Comparison of ENCODE assay signal across 30 cellular contexts in genomic region chr9:130987054-130987453, GRCh38. TPM values are rescaled to one million over a fixed set of nuclear protein-coding genes. Genes with fewer than 3 reads are reported as not detected.
"Had no signal": no experiment of that assay in that cellular context is flagged by ENCODE, and none has a peak within 500 bp of the region (broad histone marks: within the 10 kb centered on the region; RNA-seq: fewer than 3 reads in every experiment).

No MANE protein-coding gene starts in this region.

- DNase-seq: activated CD4-positive, alpha-beta T cell treated with anti-CD3 and anti-CD28 coated beads for 36 hours; activated CD4-positive, alpha-beta T cell treated with anti-CD3 and anti-CD28 coated beads, Interleukin-2, amount 10 ng/mL, durations not matched to agents 7 days and 5 days; activated CD4-positive, alpha-beta T cell treated with anti-CD3 and anti-CD28 coated beads, Interleukin-2, amount 50 U/mL, for 48 hours; activated CD8-positive, alpha-beta memory T cell treated with anti-CD3 and anti-CD28 coated beads, Interleukin-2, amount 50 U/mL, for 4 hours; activated gamma-delta T cell treated with Interleukin-2 at 50 U/mL for 16 hours; activated naive CD4-positive, alpha-beta T cell treated with anti-CD3 and anti-CD28 coated beads for 36 hours; activated T-cell treated with anti-CD3 and anti-CD28 coated beads for 4 hours; activated T-cell treated with anti-CD3 and anti-CD28 coated beads, Interleukin-2, amount 50 U/mL, for 4 hours; anterior cingulate cortex; brain microvascular endothelial cell; central memory CD4-positive, alpha-beta T cell; Kasumi-1; MG63; MV-4-11; NCI-H1092; NCI-H1436 treated with DMSO at 0.1 percent for 48 hours; NCI-H1694 treated with DMSO at 0.1 percent for 48 hours; NCI-H2029; NCI-H345; NCI-H524 treated with DMSO at 0.1 percent for 48 hours; Peyer's patch; RPMI8226; SHP77 treated with DMSO at 0.1 percent for 48 hours; SK-N-SH had no signal

- H3K27ac ChIP-seq: brain microvascular endothelial cell, Peyer's patch, SJSA1 had no signal

- H3K9me3 ChIP-seq: MG63, Peyer's patch, SJSA1, SK-N-SH had no signal

- H3K27me3 ChIP-seq: MG63, Peyer's patch had no signal

- H3K4me2 ChIP-seq: SK-N-SH had no signal

- H3K9me2 ChIP-seq: SK-N-SH had no signal

- H3K4me3 ChIP-seq: MG63, Peyer's patch, SJSA1 had no signal

- H3K9ac ChIP-seq: SK-N-SH had no signal

- FAIRE-seq: TTC549 had no signal

- ATAC-seq: activated CD4-positive, alpha-beta T cell treated with anti-CD3 and anti-CD28 coated beads for 36 hours; activated CD4-positive, CD25-positive, alpha-beta regulatory T cell treated with anti-CD3 and anti-CD28 coated beads, Interleukin-2, amount 50 U/mL, for 24 hours; activated naive CD4-positive, alpha-beta T cell treated with anti-CD3 and anti-CD28 coated beads, Interleukin-2, amount 50 U/mL, for 72 hours; activated T-cell treated with anti-CD3 and anti-CD28 coated beads, Interleukin-2, amount 50 U/mL, for 4 hours; WTC11 had no signal

- H3K4me1 ChIP-seq: Peyer's patch, SJSA1 had no signal

- H3K36me3 ChIP-seq: brain microvascular endothelial cell, MG63, Peyer's patch, SJSA1 had no signal

RNA-seq across cellular contexts. Expression of gene LAMC3, which starts 21.9 kb away (rescaled TPM):
- total RNA-seq: SJSA1 had no signal

RNA-seq across cellular contexts. Expression of gene FIBCD1, which starts 48.0 kb away (rescaled TPM):
- total RNA-seq: activated CD4-positive, alpha-beta T cell treated with anti-CD3 and anti-CD28 coated beads for 36 hours; activated CD4-positive, alpha-beta T cell treated with anti-CD3 and anti-CD28 coated beads, Interleukin-2, amount 10 ng/mL, durations not matched to agents 7 days and 5 days; activated naive CD4-positive, alpha-beta T cell treated with anti-CD3 and anti-CD28 coated beads for 36 hours; activated naive CD4-positive, alpha-beta T cell treated with anti-CD3 and anti-CD28 coated beads, Interleukin-2, amount 50 U/mL, for 72 hours; activated T-cell treated with anti-CD3 and anti-CD28 coated beads, Interleukin-2, amount 50 U/mL, for 4 hours; activated T-helper 1 cell treated with anti-CD3 and anti-CD28 coated beads, Interleukin-12 subunit alpha, Interleukin-12 subunit beta, Interleukin-2, Interleukin-4 antibody, amounts not matched to agents 30 ng/mL and 10 ng/mL and 1 ng/mL, durations not matched to agents 14 hours and 24 hours and 36 hours had no signal
